In the genomic region with DNA sequence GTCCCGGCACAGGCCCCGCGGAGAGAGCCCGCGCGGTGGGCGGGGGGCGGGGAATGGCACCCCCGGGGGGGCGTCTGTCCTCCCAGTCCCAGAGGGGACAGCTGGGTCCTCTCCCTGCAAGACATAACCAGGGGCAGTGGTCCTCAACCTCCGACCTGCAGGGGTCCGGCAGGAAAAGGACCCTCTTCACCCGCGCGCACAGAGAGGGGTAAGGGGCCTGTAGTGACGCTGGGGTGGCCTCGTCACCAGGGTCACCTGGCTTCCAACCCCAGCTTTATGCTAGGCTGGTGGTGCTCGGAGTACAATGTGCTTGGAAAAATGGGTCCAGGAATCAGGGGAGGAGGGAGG, we compare ENCODE assay signal across 13 cellular contexts. TPM values are rescaled to one million over a fixed set of nuclear protein-coding genes. Genes with fewer than 3 reads are reported as not detected.
DNase-seq lines count a peak whose midpoint lies in the region; ATAC-seq and TF ChIP-seq lines count a peak whose summit lies in the region.
"Had no signal": no experiment of that assay in that cellular context is flagged by ENCODE, and none has a peak within 500 bp of the region (broad histone marks: within the 10 kb centered on the region; RNA-seq: fewer than 3 reads in every experiment).

No MANE protein-coding gene starts in this region.

- H3K4me1 ChIP-seq in HEK293 (ENCODE audit: control insufficient read depth, insufficient read depth, low read length) (peaks cover 2% of the 10 kb centered on the region; the same call in 1 of the 2 replicates), testis (peaks cover 6% of the 10 kb centered on the region)
- H3K4me1 ChIP-seq in CD8-positive, alpha-beta T cell (ENCODE audit: insufficient read depth, low read length) = peaks cover 7% of the 10 kb centered on the region

- H3K27me3 Mint-ChIP-seq in CD8-positive, alpha-beta T cell (ENCODE audit: low read depth) = peaks cover 57% of the 10 kb centered on the region
- peaks cover 69 to 91% of the 10 kb centered on the region in 2 donors for H3K27me3 Mint-ChIP-seq in effector memory CD8-positive, alpha-beta T cell

- CTCF ChIA-PET in HEK293 (lab: Yijun Ruan, JAX) = interaction anchor here (0.5 kb wide), 1 partner anchor 260 kb away, joined by 5 read pairs; no protein-coding TSS in a partner anchor
- CTCF ChIA-PET in CD8-positive, alpha-beta T cell (lab: Charles Lee) = no interaction called here

- H3K4me3 ChIP-seq in HEK293 (ENCODE audit: low read depth, low read length) = no peak overlapping the region; the same call in 1 of the 2 replicates
- H3K4me3 ChIP-seq in choroid plexus epithelial cell (ENCODE audit: low read depth, low read length) = peak overlapping the region; percentile 38
- peak overlapping the region; percentile 39; the same call in 1 of the 2 replicates for H3K4me3 ChIP-seq in iPS-18c (ENCODE audit: insufficient read depth, low read depth, low read length)
- H3K4me3 ChIP-seq in testis = peak overlapping the region; percentile 32 to 49
- H3K4me3 ChIP-seq in CD8-positive, alpha-beta T cell (ENCODE audit: low read depth, low read length) = no peak overlapping the region

- TF ChIP-seq CTCF in HEK293 (tag by site-specific recombination; IDR thresholded peaks at IDR 0.05) (no peak), choroid plexus epithelial cell (conservative IDR thresholded peaks at IDR 0.05; ENCODE audit: low read depth, low read length) (no peak), testis (IDR thresholded peaks at IDR 0.05) (no peak)
- no peak for TF ChIP-seq CTCF in CD8-positive, alpha-beta T cell (IDR thresholded peaks at IDR 0.05)

- 3 to 14% methylated on average over 8 to 18 of the region's 18 CpGs for WGBS in testis, 2 donors

- H3K9me3 Mint-ChIP-seq in CD8-positive, alpha-beta T cell = no peaks in the 10 kb centered on the region
- H3K9me3 Mint-ChIP-seq in effector memory CD8-positive, alpha-beta T cell = no peaks in the 10 kb centered on the region
- H3K9me3 Mint-ChIP-seq: activated T-cell treated with anti-CD3 and anti-CD28 coated beads, Interleukin-2, amount 50 U/mL, for 24 hours had no signal

- DNase-seq in choroid plexus epithelial cell (ENCODE audit: low read depth) = no peak
- DNase-seq in testis = no peak
- no peak for DNase-seq in CD8-positive, alpha-beta T cell
- DNase-seq in activated naive CD4-positive, alpha-beta T cell (lab: John Stamatoyannopoulos, UW) = no peak
- DNase-seq in effector memory CD8-positive, alpha-beta T cell = no peak
- DNase-seq: activated CD4-positive, CD25-positive, alpha-beta regulatory T cell; activated T-cell treated with anti-CD3 and anti-CD28 coated beads, Interleukin-2, amount 50 U/mL, for 24 hours had no signal

- no peaks in the 10 kb centered on the region for H3K36me3 Mint-ChIP-seq in CD8-positive, alpha-beta T cell
- peaks cover 3% of the 10 kb centered on the region for H3K36me3 Mint-ChIP-seq in effector memory CD8-positive, alpha-beta T cell (ENCODE audit: insufficient read depth)

- POLR2A ChIA-PET in HEK293 (lab: Yijun Ruan, JAX) = interaction anchor here (1.5 kb wide), 1 partner anchor 35 kb away, joined by 4 read pairs; no protein-coding TSS in a partner anchor
- POLR2A ChIA-PET in CD8-positive, alpha-beta T cell (lab: Charles Lee) = no interaction called here

- H3K27ac ChIP-seq in HEK293 (ENCODE audit: extremely low read depth, low read depth, low read length) = no peak overlapping the region; the same call in 1 of the 2 replicates
- H3K27ac ChIP-seq in testis = no peak overlapping the region
- no peak overlapping the region for H3K27ac ChIP-seq in CD8-positive, alpha-beta T cell (ENCODE audit: low read depth, low read length)
- H3K27ac ChIP-seq: brain microvascular endothelial cell had no signal

- H3K36me3 ChIP-seq in HEK293 (ENCODE audit: control insufficient read depth in 2 of 2, insufficient read depth in 1 of 2, low read length in 2 of 2) (no peaks in the 10 kb centered on the region), testis (ENCODE audit: low read depth, missing control alignments) (no peaks in the 10 kb centered on the region)
- H3K36me3 ChIP-seq in CD8-positive, alpha-beta T cell (ENCODE audit: insufficient read depth, low read length) = no peaks in the 10 kb centered on the region
- H3K36me3 ChIP-seq: brain microvascular endothelial cell had no signal

- H3K27me3 ChIP-seq in testis = no peaks in the 10 kb centered on the region
- peaks cover 3% of the 10 kb centered on the region for H3K27me3 ChIP-seq in CD8-positive, alpha-beta T cell (ENCODE audit: insufficient read depth, low read length)

- no peak for TF ChIP-seq POLR2A in testis (IDR thresholded peaks at IDR 0.05)

- intact Hi-C loops in testis (cut with DNase I; ENCODE audit: low total_unique reads) = no loop called here
- intact Hi-C loops in CD8-positive, alpha-beta T cell (cut with DNase I, micrococcal nuclease) = no loop called here

- no peak overlapping the region for H3K27ac Mint-ChIP-seq in CD8-positive, alpha-beta T cell
- H3K27ac Mint-ChIP-seq in effector memory CD8-positive, alpha-beta T cell = no peak overlapping the region
- H3K27ac Mint-ChIP-seq: activated T-cell treated with anti-CD3 and anti-CD28 coated beads, Interleukin-2, amount 50 U/mL, for 24 hours had no signal

- peaks cover 9% of the 10 kb centered on the region for H3K4me1 Mint-ChIP-seq in CD8-positive, alpha-beta T cell (ENCODE audit: low read depth)
- no peaks in the 10 kb centered on the region for H3K4me1 Mint-ChIP-seq in effector memory CD8-positive, alpha-beta T cell (ENCODE audit: low read depth in 2 of 2)

- H3K9me3 ChIP-seq in HEK293 (ENCODE audit: control insufficient read depth, insufficient read depth, low read depth, low read length) (no peaks in the 10 kb centered on the region), iPS-18c (ENCODE audit: control insufficient read depth, insufficient read depth, low read length) (no peaks in the 10 kb centered on the region), testis (no peaks in the 10 kb centered on the region)
- no peaks in the 10 kb centered on the region for H3K9me3 ChIP-seq in CD8-positive, alpha-beta T cell (ENCODE audit: low read length)

- no peak overlapping the region for H3K4me3 Mint-ChIP-seq in CD8-positive, alpha-beta T cell
- H3K4me3 Mint-ChIP-seq in effector memory CD8-positive, alpha-beta T cell = no peak overlapping the region
- H3K4me3 Mint-ChIP-seq: activated T-cell treated with anti-CD3 and anti-CD28 coated beads, Interleukin-2, amount 50 U/mL, for 24 hours had no signal

- no peak for ATAC-seq in CD8-positive, alpha-beta T cell
- ATAC-seq in effector memory CD8-positive, alpha-beta T cell (replicated peaks) = no peak
- no peak for ATAC-seq in GM18519 (IDR thresholded peaks at IDR 0.05; ENCODE audit: low FRiP score, unreplicated experiment)

TF ChIP-seq in HEK293, 187 proteins besides CTCF, POLR2A, EP300 and RAD21 (continues in another document):
- TF ChIP-seq IKZF3 (tag by site-specific recombination; IDR thresholded peaks at IDR 0.05) (peak; percentile 3; the same call in 1 of the 2 replicates), ZNF701 (tag by site-specific recombination; IDR thresholded peaks at IDR 0.05) (no peak), ZNF335 (tag by site-specific recombination; conservative IDR thresholded peaks at IDR 0.05) (peak; percentile 40; the same call in 1 of the 2 replicates), ZBTB8A (tag by site-specific recombination; IDR thresholded peaks at IDR 0.05) (0 out of 2 replicates have a peak, but pooled peaks have one; percentile 14), SCRT2 (tag by site-specific recombination; IDR thresholded peaks at IDR 0.05) (peak; percentile 7; the same call in 1 of the 2 replicates), ZNF121 (tag by site-specific recombination; IDR thresholded peaks at IDR 0.05) (no peak), ZNF19 (tag by site-specific recombination; IDR thresholded peaks at IDR 0.05; ENCODE audit: low read depth) (no peak), ZNF311 (tag by site-specific recombination; IDR thresholded peaks at IDR 0.05; ENCODE audit: borderline replicate concordance) (no peak), ZBTB20 (tag by site-specific recombination; IDR thresholded peaks at IDR 0.05) (0 out of 2 replicates have a peak, but pooled peaks have one; percentile 26), SP3 (tag by site-specific recombination; IDR thresholded peaks at IDR 0.05) (0 out of 2 replicates have a peak, but pooled peaks have one; percentile 4), ZBTB48 (tag by site-specific recombination; IDR thresholded peaks at IDR 0.05) (no peak), GFI1B (tag by site-specific recombination; IDR thresholded peaks at IDR 0.05) (no peak), SP2 (tag by site-specific recombination; IDR thresholded peaks at IDR 0.05) (peak; percentile 38), BCL11B (tag by site-specific recombination; IDR thresholded peaks at IDR 0.05; ENCODE audit: low read depth) (0 out of 2 replicates have a peak, but pooled peaks have one; percentile 36), KLF16 (tag by site-specific recombination; IDR thresholded peaks at IDR 0.05) (0 out of 2 replicates have a peak, but pooled peaks have one; percentile 3), ZNF555 (tag by site-specific recombination; conservative IDR thresholded peaks at IDR 0.05) (no peak), ZNF394 (tag by site-specific recombination; IDR thresholded peaks at IDR 0.05; ENCODE audit: borderline replicate concordance) (no peak), ZNF658 (tag by site-specific recombination; IDR thresholded peaks at IDR 0.05) (no peak), ZNF561 (tag by site-specific recombination; IDR thresholded peaks at IDR 0.05; ENCODE audit: borderline replicate concordance) (no peak), ZNF223 (tag by site-specific recombination; IDR thresholded peaks at IDR 0.05) (no peak)
- TF ChIP-seq, protein P1, sequence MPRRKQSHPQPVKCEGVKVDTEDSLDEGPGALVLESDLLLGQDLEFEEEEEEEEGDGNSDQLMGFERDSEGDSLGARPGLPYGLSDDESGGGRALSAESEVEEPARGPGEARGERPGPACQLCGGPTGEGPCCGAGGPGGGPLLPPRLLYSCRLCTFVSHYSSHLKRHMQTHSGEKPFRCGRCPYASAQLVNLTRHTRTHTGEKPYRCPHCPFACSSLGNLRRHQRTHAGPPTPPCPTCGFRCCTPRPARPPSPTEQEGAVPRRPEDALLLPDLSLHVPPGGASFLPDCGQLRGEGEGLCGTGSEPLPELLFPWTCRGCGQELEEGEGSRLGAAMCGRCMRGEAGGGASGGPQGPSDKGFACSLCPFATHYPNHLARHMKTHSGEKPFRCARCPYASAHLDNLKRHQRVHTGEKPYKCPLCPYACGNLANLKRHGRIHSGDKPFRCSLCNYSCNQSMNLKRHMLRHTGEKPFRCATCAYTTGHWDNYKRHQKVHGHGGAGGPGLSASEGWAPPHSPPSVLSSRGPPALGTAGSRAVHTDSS (tag by site-specific recombination; IDR thresholded peaks at IDR 0.05) = no peak

RNA-seq across cellular contexts. Expression of gene LHX2, which starts 34.2 kb away (rescaled TPM):
- total RNA-seq in testis = 1 to 10 TPM; 2.0 to 5.1 TPM
- polyA plus RNA-seq in testis (ENCODE audit: insufficient read depth, low read depth, low replicate concordance) = 3.4 TPM
- not detected for total RNA-seq in CD8-positive, alpha-beta T cell
- total RNA-seq: SK-MEL-5 had no signal
- polyA plus RNA-seq: esophagus had no signal

Comparison
In these comparisons a context has a peak if more than half of its experiments do, and no peak if none do; other contexts are left out.
1. H3K4me3 ChIP-seq: peak in choroid plexus epithelial cell (single experiment), iPS-18c (single experiment) and testis (2 of 2); none in HEK293 (single experiment) and CD8-positive, alpha-beta T cell (single experiment).